In genomic region chr1:62285984-62286481, GRCh38 we compare ENCODE assay signal across 1 cellular context.
A peak's percentile ranks its signal among the peaks of the same experiment; 100 is the strongest.
TF ChIP-seq lines count a peak whose summit lies in the region.

No MANE protein-coding gene starts in this region.

TF ChIP-seq in HepG2, 621 proteins besides CTCF, POLR2A, EP300 and RAD21 (continued from another document):
- 0 out of 2 replicates have a peak, but pooled peaks have one; percentile 47 for TF ChIP-seq HOMEZ (CRISPR knock-in tag; IDR thresholded peaks at IDR 0.05; ENCODE audit: low read depth)
- no peak for TF ChIP-seq NFYB (CRISPR knock-in tag; IDR thresholded peaks at IDR 0.05)
- peak; percentile 47; the same call in 1 of the 2 replicates for TF ChIP-seq ZBTB38 (CRISPR knock-in tag; IDR thresholded peaks at IDR 0.05)
- 0 out of 2 replicates have a peak, but pooled peaks have one; percentile 21 for TF ChIP-seq ZNF33B (CRISPR knock-in tag; IDR thresholded peaks at IDR 0.05)
- TF ChIP-seq BCL6 (CRISPR knock-in tag; IDR thresholded peaks at IDR 0.05) = peak; percentile 81
- no peak for TF ChIP-seq ZNF564 (CRISPR knock-in tag; IDR thresholded peaks at IDR 0.05)
- peak; percentile 44; the same call in 1 of the 2 replicates for TF ChIP-seq RXRA (CRISPR knock-in tag; IDR thresholded peaks at IDR 0.05)
- no peak for TF ChIP-seq THAP8 (CRISPR knock-in tag; IDR thresholded peaks at IDR 0.05; ENCODE audit: borderline replicate concordance)
- TF ChIP-seq ZNF205 (CRISPR knock-in tag; IDR thresholded peaks at IDR 0.05) = 0 out of 2 replicates have a peak, but pooled peaks have one; percentile 30
- no peak for TF ChIP-seq SOX13 (IDR thresholded peaks at IDR 0.05)
- TF ChIP-seq SOX13 (CRISPR knock-in tag; conservative IDR thresholded peaks at IDR 0.05 in 1 of 2, IDR thresholded peaks at IDR 0.05 in 1 of 2) = peak in 1 of 2 experiments; percentile 57; a peak in 1 of 4 replicates
- TF ChIP-seq RBM22 (optimal IDR thresholded peaks at IDR 0.05; ENCODE audit: low read length) = no peak
- TF ChIP-seq ZMYM4 (CRISPR knock-in tag; IDR thresholded peaks at IDR 0.05) = peak; percentile 39; the same call in 1 of the 2 replicates
- TF ChIP-seq TBX2 (CRISPR knock-in tag; IDR thresholded peaks at IDR 0.05; ENCODE audit: borderline replicate concordance) = peak; percentile 15; the same call in 1 of the 2 replicates
- no peak for TF ChIP-seq GABPA (IDR thresholded peaks at IDR 0.05; ENCODE audit: low read depth, low read length)
- peak; percentile 21; the same call in 1 of the 2 replicates for TF ChIP-seq GABPA (CRISPR knock-in tag; IDR thresholded peaks at IDR 0.05; ENCODE audit: low read depth)
- peak; percentile 53; the same call in 1 of the 2 replicates for TF ChIP-seq RARA (CRISPR knock-in tag; IDR thresholded peaks at IDR 0.05)
- TF ChIP-seq CREB1 (IDR thresholded peaks at IDR 0.05) = no peak
- peak; percentile 23; the same call in 1 of the 2 replicates for TF ChIP-seq CREB1 (CRISPR knock-in tag; IDR thresholded peaks at IDR 0.05)
- peak; percentile 69; the same call in 1 of the 2 replicates for TF ChIP-seq ZNF737 (CRISPR knock-in tag; IDR thresholded peaks at IDR 0.05; ENCODE audit: borderline replicate concordance)
- 0 out of 2 replicates have a peak, but pooled peaks have one; percentile 46 for TF ChIP-seq ZNF614 (CRISPR knock-in tag; IDR thresholded peaks at IDR 0.05; ENCODE audit: borderline replicate concordance)
- 0 out of 2 replicates have a peak, but pooled peaks have one; percentile 52 for TF ChIP-seq SPEN (CRISPR knock-in tag; IDR thresholded peaks at IDR 0.05; ENCODE audit: low read depth)
- no peak for TF ChIP-seq KAT7 (CRISPR knock-in tag; IDR thresholded peaks at IDR 0.05; ENCODE audit: borderline replicate concordance)
- TF ChIP-seq STAG1 (CRISPR knock-in tag; IDR thresholded peaks at IDR 0.05) = 0 out of 2 replicates have a peak, but pooled peaks have one; percentile 5
- TF ChIP-seq ZNF605 (CRISPR knock-in tag; IDR thresholded peaks at IDR 0.05) = peak; percentile 81
